In the genomic region with DNA sequence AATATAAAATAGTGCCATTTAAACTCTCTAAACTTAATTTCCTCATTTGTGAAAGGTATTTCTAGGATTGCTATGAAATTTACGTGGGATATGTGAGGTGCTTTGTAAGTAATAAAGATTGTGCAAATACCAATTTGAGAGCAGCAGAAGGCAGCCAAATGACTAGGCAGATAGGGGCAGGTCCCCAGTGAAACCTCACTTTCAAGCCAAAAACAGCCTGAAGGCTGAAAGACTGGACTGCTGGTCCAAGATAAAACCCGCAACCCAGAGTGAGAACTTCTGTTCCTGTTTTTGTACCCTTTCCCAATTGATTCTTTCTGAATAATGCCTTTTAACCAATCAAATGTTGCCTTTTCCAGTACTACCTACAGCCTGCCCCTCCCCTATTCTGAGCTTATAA, we compare ENCODE assay signal across 18 cellular contexts. TPM values are rescaled to one million over a fixed set of nuclear protein-coding genes. Genes with fewer than 3 reads are reported as not detected.
DNase-seq lines count a peak whose midpoint lies in the region; ATAC-seq, FAIRE-seq and TF ChIP-seq lines count a peak whose summit lies in the region.
"Had no signal": no experiment of that assay in that cellular context is flagged by ENCODE, and none has a peak within 500 bp of the region (broad histone marks: within the 10 kb centered on the region; RNA-seq: fewer than 3 reads in every experiment).

No MANE protein-coding gene starts in this region.

- no peak overlapping the region for H3K18ac ChIP-seq in H1 (ENCODE audit: extremely low read depth, low read length)

- CTCF ChIA-PET in H1 (lab: Charles Lee; ENCODE audit: partially characterized antibody) = interaction anchor here (1.5 to 9.5 kb wide), 3 partner anchors 7 to 121 kb away, joined by 3 to 201 read pairs (median 141); partner anchors contain the start of gene DTX4

- H3K4me1 ChIP-seq in H1 (replicated peaks in 1 of 4; ENCODE audit: control insufficient read depth in 3 of 4, insufficient read depth in 4 of 4, low read length in 3 of 4) = peaks cover 6 to 17% (median 11%) of the 10 kb centered on the region in 4 experiments; a peak in 6 of 7 replicates

- no peak overlapping the region for H3K27ac ChIP-seq in H1 (ENCODE audit: low read depth, low read length)
- H3K27ac ChIP-seq: 22Rv1, BLaER1, GM23248 had no signal

- no peak for TF ChIP-seq RAD21 in H1 (IDR thresholded peaks at IDR 0.05 in 1 of 2, conservative IDR thresholded peaks at IDR 0.05 in 1 of 2; ENCODE audit: low read depth in 2 of 2, low read length in 2 of 2)

- no peak overlapping the region for H3K27ac Mint-ChIP-seq in neural crest cell (ENCODE audit: unreplicated experiment)
- H3K27ac Mint-ChIP-seq: CD8-positive, alpha-beta memory T cell; H9 had no signal

- no peak overlapping the region for H2BK5ac ChIP-seq in H1 (ENCODE audit: low read depth, low read length)

- peaks cover 2 to 5% of the 10 kb centered on the region in 2 experiments for H4K20me1 ChIP-seq in H1 (replicated peaks in 1 of 2; ENCODE audit: control insufficient read depth in 1 of 2, insufficient read depth in 2 of 2, low read length in 2 of 2)

- H3K4ac ChIP-seq in H1 (replicated peaks; ENCODE audit: insufficient read length, low read depth, low read length) = no peak overlapping the region

- H2BK12ac ChIP-seq in H1 (ENCODE audit: low read depth, low read length) = no peak overlapping the region

- intact Hi-C loops in Right ventricle myocardium superior (cut with DNase I) (loop anchor here (10.0 kb wide), 1 partner anchor 106 kb away; no protein-coding TSS in a partner anchor), cardiac septum (cut with DNase I) (no loop called here)

- ATAC-seq in Right ventricle myocardium superior (ENCODE audit: poor library complexity) = peak; percentile 44

- no peak overlapping the region for H3K56ac ChIP-seq in H1 (replicated peaks; ENCODE audit: insufficient read length, low read depth, low read length)

- TF ChIP-seq EP300 in H1 (IDR thresholded peaks at IDR 0.05; ENCODE audit: borderline replicate concordance in 1 of 2, low read depth in 2 of 2, low read length in 2 of 2) = no peak

- H3K9ac ChIP-seq in H1 (replicated peaks in 1 of 4; ENCODE audit: extremely low read depth in 1 of 4, low read depth in 3 of 4, low read length in 3 of 4) = no peak overlapping the region
- H3K9ac ChIP-seq: BLaER1, GM23248 had no signal

- no peak for TF ChIP-seq POLR2A in H1 (IDR thresholded peaks at IDR 0.05; ENCODE audit: control extremely low read depth in 1 of 2, low read depth in 2 of 2, low read length in 2 of 2)

- no peak overlapping the region for H3K4me2 ChIP-seq in H1 (ENCODE audit: insufficient read depth in 1 of 2, low read depth in 2 of 2, low read length in 2 of 2)
- H3K4me2 ChIP-seq: BLaER1 had no signal

- no peaks in the 10 kb centered on the region for H3K27me3 ChIP-seq in H1 (replicated peaks in 1 of 4; ENCODE audit: control insufficient read depth in 3 of 4, extremely low read depth in 1 of 4, insufficient read depth in 3 of 4, low read length in 3 of 4)

- H3K36me3 ChIP-seq in H1 (ENCODE audit: control insufficient read depth in 2 of 4, insufficient read depth in 4 of 4, low read length in 3 of 4) = peaks cover 0 to 11% (median 2%) of the 10 kb centered on the region in 4 experiments; a peak in 3 of 8 replicates

- H2AFZ ChIP-seq in H1 (ENCODE audit: low read length) = no peak overlapping the region
- H2AFZ ChIP-seq: GM23248 had no signal

- FAIRE-seq in H1 (lab: Jason Lieb, UNC) = peak; percentile 39

- DNase-seq in Right ventricle myocardium superior (no peak), cardiac septum (ENCODE audit: low spot score) (no peak), H1 (ENCODE audit: low read depth in 1 of 2, low spot score in 2 of 2) (no peak), neural crest cell (ENCODE audit: low read depth, low spot score) (no peak), ureter (ENCODE audit: low spot score) (no peak), NCI-H510A treated with DMSO at 0.1 percent for 48 hours (lab: John Stamatoyannopoulos, UW) (no peak), DMS79 (lab: John Stamatoyannopoulos, UW) (no peak)
- no peak for DNase-seq in activated T-cell treated with anti-CD3 and anti-CD28 coated beads, Interleukin-2, amount 50 U/mL, for 48 hours
- DNase-seq: CD8-positive, alpha-beta memory T cell; DMS53; GM23248; H9; IMR-90 had no signal

- 77% methylated on average over 2 of the region's 2 CpGs; no CpG with 5 or more reads in 1 of the 2 experiments for WGBS in H1 (ENCODE audit: extremely low coverage in 1 of 2, insufficient coverage in 1 of 2, insufficient read length in 1 of 2, insufficient replicate concordance in 2 of 2, low coverage in 1 of 2, low lambda C conversion rate in 2 of 2, missing lambda C conversion rate in 1 of 2), 2 experiments

- H2AK5ac ChIP-seq in H1 (ENCODE audit: low read depth, low read length) = no peak overlapping the region

- H4K91ac ChIP-seq in H1 (replicated peaks; ENCODE audit: insufficient read length, low read length) = no peak overlapping the region

- H3K14ac ChIP-seq in H1 (ENCODE audit: insufficient read length) = no peak overlapping the region

- H3K4me3 Mint-ChIP-seq in neural crest cell = peak overlapping the region; percentile 74

- no peak overlapping the region for H4K8ac ChIP-seq in H1 (ENCODE audit: extremely low read depth, insufficient read depth, low read length)

- H3K4me1 Mint-ChIP-seq in neural crest cell = peaks cover 97% of the 10 kb centered on the region

- no peaks in the 10 kb centered on the region for H3K9me3 ChIP-seq in H1 (ENCODE audit: insufficient read depth in 2 of 2, low read depth in 1 of 2, low read length in 1 of 2)

- POLR2A ChIA-PET in H1 (lab: Charles Lee; ENCODE audit: partially characterized antibody) = no interaction called here

- H3K79me1 ChIP-seq in H1 (ENCODE audit: low read depth, low read length) = peaks cover 4% of the 10 kb centered on the region; the same call in 1 of the 2 replicates

- TF ChIP-seq CTCF in H1 (IDR thresholded peaks at IDR 0.05; ENCODE audit: control extremely low read depth in 1 of 3, insufficient read depth in 1 of 3, low read depth in 1 of 3, low read length in 3 of 3) (no peak), neural crest cell (conservative IDR thresholded peaks at IDR 0.05) (no peak)

- peaks cover 3% of the 10 kb centered on the region for H3K9me3 Mint-ChIP-seq in neural crest cell
- H3K9me3 Mint-ChIP-seq: CD8-positive, alpha-beta memory T cell had no signal

- peaks cover 0 to 14% of the 10 kb centered on the region in 2 experiments; a peak in 2 of 4 replicates for H3K79me2 ChIP-seq in H1 (ENCODE audit: control insufficient read depth in 1 of 2, insufficient read depth in 2 of 2, low read length in 2 of 2)

- H2BK20ac ChIP-seq in H1 (ENCODE audit: low read length) = no peak overlapping the region

- peaks cover 50% of the 10 kb centered on the region for H3K36me3 Mint-ChIP-seq in neural crest cell (ENCODE audit: low read depth)

- no peak overlapping the region for H2BK15ac ChIP-seq in H1 (ENCODE audit: low read length)

- H2BK120ac ChIP-seq in H1 (replicated peaks; ENCODE audit: low read depth, low read length) = no peak overlapping the region

- H3K23ac ChIP-seq in H1 (ENCODE audit: insufficient read length) = no peak overlapping the region

- H3K4me3 ChIP-seq in H1 (ENCODE audit: extremely low read depth in 1 of 4, insufficient read depth in 2 of 4, low read depth in 3 of 4, low read length in 4 of 4) = no peak overlapping the region
- H3K4me3 ChIP-seq: BLaER1, GM23248 had no signal

- H3K27me3 Mint-ChIP-seq in neural crest cell (ENCODE audit: low read depth) = peaks cover 6% of the 10 kb centered on the region

- H3K23me2 ChIP-seq in H1 (ENCODE audit: low read depth, low read length) = peaks cover under 1% of the 10 kb centered on the region; the same call in 1 of the 2 replicates

- H4K5ac ChIP-seq in H1 (ENCODE audit: insufficient read length, low read depth, low read length) = no peak overlapping the region

TF ChIP-seq in H1, 55 proteins besides CTCF, POLR2A, EP300 and RAD21 (continues in another document):
- no peak for TF ChIP-seq POU5F1 (IDR thresholded peaks at IDR 0.05; ENCODE audit: low read depth, low read length)

RNA-seq across cellular contexts. Expression of gene DTX4, which starts 7.2 kb away (rescaled TPM):
- total RNA-seq in Right ventricle myocardium superior (1.7 TPM), cardiac septum (1.5 TPM), neural crest cell (129 and 139 TPM in 2 replicates), ureter (126 TPM)
- total RNA-seq in H1 (2021; fragmentation: NEBNext Ultra II Directional; extraction: Animal tissue kit (Norgen Biotek cat#: 25700)) = 18.8 and 20.0 TPM in 2 replicates
- 5.1 and 13.0 TPM in 2 replicates for polyA plus RNA-seq in H1 (2011; rRNA removed)
- polyA plus RNA-seq in H1 (2011; cell fraction: cytosol; rRNA removed) = 5.0 TPM
- 16.5 TPM for polyA plus RNA-seq in H1 (2011; cell fraction: nucleus; rRNA removed)
- polyA plus RNA-seq in H1 (2012, experiment 1 of 2) = 13.9 to 17.3 TPM (median 16.1 TPM) in 4 replicates
- polyA plus RNA-seq in H1 (2012, experiment 2 of 2) = 19.0 TPM
- 9.8 TPM for polyA plus RNA-seq in H1 (2013, experiment 1 of 2)
- 9.2 TPM for polyA plus RNA-seq in H1 (2013, experiment 2 of 2)
- polyA minus RNA-seq in H1 (2011; rRNA and poly(A)+ RNA removed) = 11.0 and 13.6 TPM in 2 replicates
- polyA minus RNA-seq in H1 (2011; cell fraction: cytosol; rRNA and poly(A)+ RNA removed) = 16.3 TPM
- polyA minus RNA-seq in H1 (2011; cell fraction: nucleus; rRNA and poly(A)+ RNA removed) = 19.6 TPM
- total RNA-seq: Daoy had no signal

RNA-seq across cellular contexts. Expression of gene MPEG1, which starts 33.6 kb away (rescaled TPM):
- 13.8 TPM for total RNA-seq in Right ventricle myocardium superior
- total RNA-seq in cardiac septum = 4.3 TPM
- total RNA-seq in H1 (2021; fragmentation: NEBNext Ultra II Directional; extraction: Animal tissue kit (Norgen Biotek cat#: 25700)) = not detected in 2 replicates
- not detected in 2 replicates for polyA plus RNA-seq in H1 (2011; rRNA removed)
- polyA plus RNA-seq in H1 (2011; cell fraction: cytosol; rRNA removed) = not detected
- not detected for polyA plus RNA-seq in H1 (2011; cell fraction: nucleus; rRNA removed)
- not detected in 4 replicates for polyA plus RNA-seq in H1 (2012, experiment 1 of 2)
- polyA plus RNA-seq in H1 (2012, experiment 2 of 2) = not detected
- polyA plus RNA-seq in H1 (2013, experiment 1 of 2) = not detected
- polyA plus RNA-seq in H1 (2013, experiment 2 of 2) = not detected
- polyA minus RNA-seq in H1 (2011; rRNA and poly(A)+ RNA removed) = not detected in 2 replicates
- polyA minus RNA-seq in H1 (2011; cell fraction: cytosol; rRNA and poly(A)+ RNA removed) = not detected
- not detected for polyA minus RNA-seq in H1 (2011; cell fraction: nucleus; rRNA and poly(A)+ RNA removed)
- total RNA-seq in neural crest cell = not detected in 2 replicates
- 9.4 TPM for total RNA-seq in ureter
- total RNA-seq: A673, Daoy, GM23248, H9, HT-29, IMR-90 had no signal
- polyA plus RNA-seq: CD8-positive, alpha-beta memory T cell; GM23248; IMR-90 had no signal

RNA-seq across cellular contexts. Expression of gene FAM111A, which starts 36.5 kb away (rescaled TPM):
- total RNA-seq in Right ventricle myocardium superior = 8.8 TPM
- total RNA-seq in cardiac septum = 7.3 TPM
- total RNA-seq in H1 (2021; fragmentation: NEBNext Ultra II Directional; extraction: Animal tissue kit (Norgen Biotek cat#: 25700)) = 29.9 and 31.1 TPM in 2 replicates
- polyA plus RNA-seq in H1 (2011; rRNA removed) = 7.4 and 10.2 TPM in 2 replicates
- polyA plus RNA-seq in H1 (2011; cell fraction: cytosol; rRNA removed) = 15.8 TPM
- polyA plus RNA-seq in H1 (2011; cell fraction: nucleus; rRNA removed) = 10.5 TPM
- 13.8 to 25.1 TPM (median 16.9 TPM) in 4 replicates for polyA plus RNA-seq in H1 (2012, experiment 1 of 2)
- 1.7 TPM for polyA plus RNA-seq in H1 (2012, experiment 2 of 2)
- 29.3 TPM for polyA plus RNA-seq in H1 (2013, experiment 1 of 2)
- 30.3 TPM for polyA plus RNA-seq in H1 (2013, experiment 2 of 2)
- polyA minus RNA-seq in H1 (2011; rRNA and poly(A)+ RNA removed) = 12.3 and 17.5 TPM in 2 replicates
- 7.4 TPM for polyA minus RNA-seq in H1 (2011; cell fraction: cytosol; rRNA and poly(A)+ RNA removed)
- polyA minus RNA-seq in H1 (2011; cell fraction: nucleus; rRNA and poly(A)+ RNA removed) = 21.1 TPM
- total RNA-seq in neural crest cell = 23.4 and 25.8 TPM in 2 replicates
- 42.8 TPM for total RNA-seq in ureter
